ENCODE assay signal across 8 cellular contexts in genomic region chr11:65095427-65095826, GRCh38. TPM values are rescaled to one million over a fixed set of nuclear protein-coding genes. Genes with fewer than 3 reads are reported as not detected.
A peak's percentile ranks its signal among the peaks of the same experiment; 100 is the strongest.
DNase-seq lines count a peak whose midpoint lies in the region; ATAC-seq and TF ChIP-seq lines count a peak whose summit lies in the region.

No MANE protein-coding gene starts in this region.

- H3K4me3 Mint-ChIP-seq in Calu3 (ENCODE audit: low read depth, unreplicated experiment): peak overlapping the region; percentile 70

- ATAC-seq in HG02759 (IDR thresholded peaks at IDR 0.05; ENCODE audit: unreplicated experiment): no peak

- CTCF ChIA-PET in Calu3 (lab: Charles Lee): no interaction called here

- peaks cover 12% of the 10 kb centered on the region for H3K79me2 ChIP-seq in parathyroid adenoma

- H3K27ac Mint-ChIP-seq in Calu3 (ENCODE audit: unreplicated experiment): peak overlapping the region; percentile 56

- H3K4me1 ChIP-seq in SJCRH30 (peaks cover 2% of the 10 kb centered on the region; the same call in 1 of the 2 replicates), esophagus (ENCODE audit: control insufficient read depth in 2 of 2, insufficient read depth in 2 of 2, low read length in 1 of 2) (peaks cover 0 to 11% of the 10 kb centered on the region in 2 donors), parathyroid adenoma (peaks cover 7% of the 10 kb centered on the region)

- peak overlapping the region; percentile 99 for H3K4me3 ChIP-seq in SJCRH30
- H3K4me3 ChIP-seq in esophagus (ENCODE audit: low read depth in 1 of 2, low read length in 2 of 2): no peak overlapping the region
- no peak overlapping the region for H3K4me3 ChIP-seq in parathyroid adenoma (ENCODE audit: low read depth, low read length)

- H3K36me3 ChIP-seq in SJCRH30: no peaks in the 10 kb centered on the region
- H3K36me3 ChIP-seq in esophagus (ENCODE audit: control insufficient read depth in 2 of 2, insufficient read depth in 2 of 2, low read length in 1 of 2): peaks cover 0 to 4% of the 10 kb centered on the region in 2 donors
- H3K36me3 ChIP-seq in parathyroid adenoma (ENCODE audit: control insufficient read depth, insufficient read depth, low read length): no peaks in the 10 kb centered on the region

- H3K27me3 Mint-ChIP-seq in Calu3 (ENCODE audit: unreplicated experiment): no peaks in the 10 kb centered on the region

- TF ChIP-seq CTCF in Calu3 (IDR thresholded peaks at IDR 0.05; ENCODE audit: unreplicated experiment) (no peak), parathyroid adenoma (IDR thresholded peaks at IDR 0.05) (no peak)

- peak overlapping the region; percentile 80 for H3K27ac ChIP-seq in SJCRH30
- peak overlapping the region; percentile 94 to 96 for H3K27ac ChIP-seq in esophagus (ENCODE audit: low read depth in 2 of 2, low read length in 1 of 2)
- peak overlapping the region; percentile 91 for H3K27ac ChIP-seq in parathyroid adenoma

- no peak overlapping the region for H3K9ac ChIP-seq in parathyroid adenoma

- H3K27me3 ChIP-seq in SJCRH30 (no peaks in the 10 kb centered on the region), esophagus (ENCODE audit: control insufficient read depth in 1 of 2, insufficient read depth in 2 of 2, low read length in 2 of 2) (no peaks in the 10 kb centered on the region), parathyroid adenoma (ENCODE audit: control insufficient read depth, insufficient read depth, low read length) (no peaks in the 10 kb centered on the region)

- in situ Hi-C loops in ACHN (cut with HindIII; ENCODE audit: low pct_ligation_motif_present, low pct_unique_long_range_greater_than_20kb, low sequenced_read_pairs): no loop called here

- DNase-seq in Calu3: no peak
- DNase-seq in SJCRH30: no peak
- no peak for DNase-seq in foreskin melanocyte
- DNase-seq in ACHN: no peak
- DNase-seq in NCI-H510A treated with DMSO at 0.1 percent for 48 hours (lab: John Stamatoyannopoulos, UW): no peak

- no peaks in the 10 kb centered on the region for H3K9me3 ChIP-seq in SJCRH30 (replicated peaks)
- no peaks in the 10 kb centered on the region for H3K9me3 ChIP-seq in esophagus (ENCODE audit: control insufficient read depth in 2 of 2, insufficient read depth in 1 of 2, low read depth in 1 of 2, low read length in 1 of 2)
- no peaks in the 10 kb centered on the region for H3K9me3 ChIP-seq in parathyroid adenoma (ENCODE audit: control insufficient read depth, low read length)

- peaks cover 12% of the 10 kb centered on the region for H3K36me3 Mint-ChIP-seq in Calu3 (ENCODE audit: insufficient read depth, unreplicated experiment)

- peak overlapping the region; percentile 99 for H2AFZ ChIP-seq in parathyroid adenoma

- H3K4me2 ChIP-seq in parathyroid adenoma (ENCODE audit: low read length): peak overlapping the region; percentile 33

- no TSS peak for BruUV-seq in Calu3 (replicated peaks; lab: Mats Ljungman, UMichigan)

- intact Hi-C loops in Calu3 (cut with micrococcal nuclease; ENCODE audit: unreplicated experiment): no loop called here

- H3K4me1 Mint-ChIP-seq in Calu3 (ENCODE audit: low read depth, unreplicated experiment): peaks cover 5% of the 10 kb centered on the region

- H3K9me3 Mint-ChIP-seq in Calu3 (ENCODE audit: low read depth, unreplicated experiment): no peaks in the 10 kb centered on the region

- 69 to 79% methylated on average over 22 of the region's 22 CpGs for WGBS in esophagus, 2 donors

RNA-seq across cellular contexts. Expression of gene VPS51, which starts 0.6 kb away (rescaled TPM):
- 64.4 and 78.1 TPM in 2 replicates for total RNA-seq in Calu3 (2022)
- total RNA-seq in SJCRH30 (2014; rRNA removed; shearing (Covaris generic)): 59.6 and 86.6 TPM in 2 replicates
- 10 to 100 TPM; 62.3 to 70.4 TPM for polyA plus RNA-seq in esophagus

RNA-seq across cellular contexts. Expression of gene ZFPL1, which starts 11.4 kb away (rescaled TPM):
- 47.6 and 48.0 TPM in 2 replicates for total RNA-seq in Calu3 (2022)
- 17.6 and 19.2 TPM in 2 replicates for total RNA-seq in SJCRH30 (2014; rRNA removed; shearing (Covaris generic))
- 10 to 100 TPM; 30.6 to 30.9 TPM for polyA plus RNA-seq in esophagus

RNA-seq across cellular contexts. Expression of gene CDCA5, which starts 11.6 kb away (rescaled TPM):
- 53.4 and 55.4 TPM in 2 replicates for total RNA-seq in Calu3 (2022)
- 80.6 and 87.3 TPM in 2 replicates for total RNA-seq in SJCRH30 (2014; rRNA removed; shearing (Covaris generic))
- 1 to 10 TPM; 4.3 to 8.8 TPM for polyA plus RNA-seq in esophagus

RNA-seq across cellular contexts. Expression of gene TM7SF2, which starts 16.2 kb away (rescaled TPM):
- total RNA-seq in Calu3 (2022): 41.2 and 42.8 TPM in 2 replicates
- total RNA-seq in SJCRH30 (2014; rRNA removed; shearing (Covaris generic)): 2.9 and 3.7 TPM in 2 replicates
- 10 to 100 TPM; 48.3 to 68.3 TPM for polyA plus RNA-seq in esophagus

RNA-seq across cellular contexts. Expression of gene ZNHIT2, which starts 22.1 kb away (rescaled TPM):
- 13.2 and 17.2 TPM in 2 replicates for total RNA-seq in Calu3 (2022)
- 8.3 and 9.4 TPM in 2 replicates for total RNA-seq in SJCRH30 (2014; rRNA removed; shearing (Covaris generic))
- polyA plus RNA-seq in esophagus: 10 to 100 TPM; 12.4 to 13.3 TPM
